ENCODE assay signal across 9 cellular contexts in genomic region chr4:39464886-39465501, GRCh38. TPM values are rescaled to one million over a fixed set of nuclear protein-coding genes. Genes with fewer than 3 reads are reported as not detected.
DNase-seq lines count a peak whose midpoint lies in the region; ATAC-seq, FAIRE-seq and TF ChIP-seq lines count a peak whose summit lies in the region.
"Had no signal": no experiment of that assay in that cellular context is flagged by ENCODE, and none has a peak within 500 bp of the region (broad histone marks: within the 10 kb centered on the region; RNA-seq: fewer than 3 reads in every experiment).

No MANE protein-coding gene starts in this region.

- intact Hi-C loops in HepG2 (cut with micrococcal nuclease; ENCODE audit: unreplicated experiment): loop anchor here (5.0 to 10.0 kb wide), 4 partner anchors 57 to 592 kb away; partner anchors contain the start of genes N4BP2 and SMIM14

- TF ChIP-seq EP300 in HepG2 (IDR thresholded peaks at IDR 0.05; ENCODE audit: low read depth in 2 of 2, low read length in 2 of 2): no peak
- TF ChIP-seq EP300 in HepG2 (CRISPR knock-in tag; IDR thresholded peaks at IDR 0.05; ENCODE audit: borderline replicate concordance): no peak

- H3K9me3 Mint-ChIP-seq in activated naive CD8-positive, alpha-beta T cell treated with anti-CD3 and anti-CD28 coated beads for 36 hours: no peaks in the 10 kb centered on the region

- H3K4me3 Mint-ChIP-seq in activated naive CD8-positive, alpha-beta T cell treated with anti-CD3 and anti-CD28 coated beads for 36 hours: no peak overlapping the region

- peak overlapping the region; percentile 74 for H3K27ac ChIP-seq in HepG2 (ENCODE audit: extremely low read length, insufficient read depth, low read length)

- H3K27me3 Mint-ChIP-seq in activated naive CD8-positive, alpha-beta T cell treated with anti-CD3 and anti-CD28 coated beads for 36 hours: no peaks in the 10 kb centered on the region

- TF ChIP-seq POLR2A in HepG2 (IDR thresholded peaks at IDR 0.05; ENCODE audit: insufficient read depth in 1 of 2, low read depth in 2 of 2, low read length in 2 of 2): no peak

- no peak overlapping the region for H3K4me2 ChIP-seq in HepG2 (ENCODE audit: low read depth, low read length)

- in situ Hi-C loops in HepG2 (cut with HindIII; ENCODE audit: extremely low pct_ligation_motif_present, low pct_unique_long_range_greater_than_20kb): loop anchor here (5.0 kb wide), 1 partner anchor 512 kb away; the partner anchor contains the start of gene PDS5A

- BruUV-seq in HepG2 (replicated peaks; lab: Mats Ljungman, UMichigan): no TSS peak

- no peak overlapping the region for H3K4me3 ChIP-seq in HepG2 (replicated peaks in 1 of 3; ENCODE audit: insufficient read depth in 1 of 3, low read depth in 2 of 3, low read length in 3 of 3)

- no peak for TF ChIP-seq RAD21 in HepG2 (CRISPR knock-in tag; IDR thresholded peaks at IDR 0.05)

- CTCF ChIA-PET in HepG2 (lab: Yijun Ruan, JAX; ENCODE audit: low intra/inter-chr PET ratio, low total read pairs): interaction anchor here (0.6 kb wide), 1 partner anchor 558 kb away, joined by 3 read pairs; no protein-coding TSS in a partner anchor

- H3K4me1 Mint-ChIP-seq in activated naive CD8-positive, alpha-beta T cell treated with anti-CD3 and anti-CD28 coated beads for 36 hours: peaks cover 23% of the 10 kb centered on the region

- no peaks in the 10 kb centered on the region for H4K20me1 ChIP-seq in HepG2 (ENCODE audit: insufficient read depth, low read length)

- POLR2A ChIA-PET in HepG2 (lab: Yijun Ruan, JAX): interaction anchor here (1.2 to 2.4 kb wide), 2 partner anchors 62 to 98 kb away, joined by 3 to 11 read pairs; partner anchors contain the start of gene UGDH

- H3K27me3 ChIP-seq in HepG2 (ENCODE audit: control insufficient read depth in 1 of 2, insufficient read depth in 2 of 2, low read length in 2 of 2): no peaks in the 10 kb centered on the region; a peak in 1 of 5 replicates

- no peak overlapping the region for H3K9ac ChIP-seq in HepG2 (ENCODE audit: insufficient read depth, low read depth, low read length)

- peak; percentile 85 for DNase-seq in DMS53 (lab: John Stamatoyannopoulos, UW)
- peak; percentile 91 for DNase-seq in LHCN-M2 (ENCODE audit: low read depth)
- no peak for DNase-seq in activated naive CD8-positive, alpha-beta T cell treated with anti-CD3 and anti-CD28 coated beads for 36 hours
- no peak for DNase-seq in HepG2 (ENCODE audit: low spot score)
- DNase-seq in T1000 (lab: John Stamatoyannopoulos, UW): no peak
- no peak for DNase-seq in stimulated activated CD4-positive, alpha-beta T cell treated with anti-CD3 and anti-CD28 coated beads, Interleukin-15, amount 100 ng/mL, for 24 hours
- DNase-seq: MM.1S had no signal

- peaks cover 7 to 12% of the 10 kb centered on the region in 2 experiments; a peak in 4 of 5 replicates for H3K36me3 ChIP-seq in HepG2 (replicated peaks in 1 of 2; ENCODE audit: control insufficient read depth in 1 of 2, insufficient read depth in 2 of 2, low read length in 2 of 2)

- 86% methylated on average over 2 of the region's 2 CpGs for WGBS in HepG2 (ENCODE audit: low lambda C conversion rate)

- H3K9me3 ChIP-seq in HepG2 (ENCODE audit: low read length): no peaks in the 10 kb centered on the region

- H3K4me1 ChIP-seq in HepG2 (ENCODE audit: insufficient read depth, low read length): peaks cover 62% of the 10 kb centered on the region

- peaks cover 13% of the 10 kb centered on the region for H3K79me2 ChIP-seq in HepG2 (ENCODE audit: insufficient read depth, low read length)

- no peak overlapping the region for H2AFZ ChIP-seq in HepG2 (ENCODE audit: low read length)

- peak overlapping the region; percentile 19 for H3K27ac Mint-ChIP-seq in activated naive CD8-positive, alpha-beta T cell treated with anti-CD3 and anti-CD28 coated beads for 36 hours

- ATAC-seq in HepG2 (peak; percentile 21; the same call in 1 of the 3 replicates), GM19463 (IDR thresholded peaks at IDR 0.05; ENCODE audit: unreplicated experiment) (no peak), HG02981 (IDR thresholded peaks at IDR 0.05; ENCODE audit: unreplicated experiment) (no peak)

- peaks cover 34% of the 10 kb centered on the region for H3K36me3 Mint-ChIP-seq in activated naive CD8-positive, alpha-beta T cell treated with anti-CD3 and anti-CD28 coated beads for 36 hours

- 0 out of 2 replicates have a peak, but pooled peaks have one; percentile 10 for TF ChIP-seq CTCF in HepG2 (CRISPR knock-in tag; IDR thresholded peaks at IDR 0.05)

- no peak for FAIRE-seq in HepG2 (lab: Jason Lieb, UNC)

RNA-seq across cellular contexts. Expression of gene LIAS, which starts 6.1 kb away (rescaled TPM):
- 10.9 and 15.0 TPM in 2 replicates for total RNA-seq in LHCN-M2 (2014; rRNA removed)
- polyA plus RNA-seq in LHCN-M2 (2012): 4.6 TPM
- 10 to 100 TPM; 44.1 to 46.3 TPM for total RNA-seq in activated naive CD8-positive, alpha-beta T cell treated with anti-CD3 and anti-CD28 coated beads for 36 hours
- 16.6 and 18.3 TPM in 2 replicates for total RNA-seq in HepG2 (2016; rRNA removed; fragmentation: Illumina TruSeq; extraction: Trizol)
- 5.2 and 5.6 TPM in 2 replicates for total RNA-seq in HepG2 (2016; cell fraction: cytosol; rRNA removed; fragmentation: Illumina TruSeq; extraction: Trizol; ENCODE audit: low read depth)
- 15.0 and 16.2 TPM in 2 replicates for total RNA-seq in HepG2 (2016; cell fraction: insoluble cytoplasmic fraction; rRNA removed; fragmentation: Illumina TruSeq; extraction: Trizol)
- 8.9 and 9.9 TPM in 2 replicates for total RNA-seq in HepG2 (2016; cell fraction: membrane; rRNA removed; fragmentation: Illumina TruSeq; extraction: Trizol)
- total RNA-seq in HepG2 (2016; cell fraction: nucleus; rRNA removed; fragmentation: Illumina TruSeq; extraction: Trizol): 14.3 and 14.8 TPM in 2 replicates
- 11.4 and 16.0 TPM in 2 replicates for polyA plus RNA-seq in HepG2 (2011; rRNA removed)
- 7.9 and 8.2 TPM in 2 replicates for polyA plus RNA-seq in HepG2 (2011; cell fraction: cytosol; rRNA removed)
- polyA plus RNA-seq in HepG2 (2011; cell fraction: nucleus; rRNA removed): 5.6 and 9.5 TPM in 2 replicates
- polyA plus RNA-seq in HepG2 (2012): 12.1 and 15.8 TPM in 2 replicates
- polyA plus RNA-seq in HepG2 (2016; cell fraction: cytosol; fragmentation: Illumina TruSeq; extraction: Trizol; ENCODE audit: low read depth): 4.1 and 4.2 TPM in 2 replicates
- 19.8 and 20.7 TPM in 2 replicates for polyA plus RNA-seq in HepG2 (2016; cell fraction: insoluble cytoplasmic fraction; fragmentation: Illumina TruSeq; extraction: Trizol; ENCODE audit: low read depth)
- polyA plus RNA-seq in HepG2 (2016; cell fraction: membrane; fragmentation: Illumina TruSeq; extraction: Trizol; ENCODE audit: low read depth): 7.1 and 7.2 TPM in 2 replicates
- 29.7 and 30.7 TPM in 2 replicates for polyA plus RNA-seq in HepG2 (2016; cell fraction: nucleus; fragmentation: Illumina TruSeq; extraction: Trizol; ENCODE audit: insufficient read depth, low read depth)
- polyA minus RNA-seq in HepG2 (2011; rRNA and poly(A)+ RNA removed; ENCODE audit: low replicate concordance): 1.7 and 4.9 TPM in 2 replicates
- polyA minus RNA-seq in HepG2 (2011; cell fraction: cytosol; rRNA and poly(A)+ RNA removed): 4.3 and 5.0 TPM in 2 replicates
- polyA minus RNA-seq in HepG2 (2011; cell fraction: nucleus; rRNA and poly(A)+ RNA removed): 13.9 and 19.6 TPM in 2 replicates

RNA-seq across cellular contexts. Expression of gene RPL9, which starts 6.3 kb away (rescaled TPM):
- total RNA-seq in LHCN-M2 (2014; rRNA removed) (2,563 and 3,780 TPM in 2 replicates), HepG2 (2016; rRNA removed; fragmentation: Illumina TruSeq; extraction: Trizol) (2,148 and 2,808 TPM in 2 replicates)
- 1,483 TPM for polyA plus RNA-seq in LHCN-M2 (2012)
- total RNA-seq in activated naive CD8-positive, alpha-beta T cell treated with anti-CD3 and anti-CD28 coated beads for 36 hours: 1,000 to 10,000 TPM; 1,739 to 1,814 TPM
- 2,980 and 3,556 TPM in 2 replicates for total RNA-seq in HepG2 (2016; cell fraction: cytosol; rRNA removed; fragmentation: Illumina TruSeq; extraction: Trizol; ENCODE audit: low read depth)
- 2,243 and 2,719 TPM in 2 replicates for total RNA-seq in HepG2 (2016; cell fraction: insoluble cytoplasmic fraction; rRNA removed; fragmentation: Illumina TruSeq; extraction: Trizol)
- 4,819 and 5,825 TPM in 2 replicates for total RNA-seq in HepG2 (2016; cell fraction: membrane; rRNA removed; fragmentation: Illumina TruSeq; extraction: Trizol)
- total RNA-seq in HepG2 (2016; cell fraction: nucleus; rRNA removed; fragmentation: Illumina TruSeq; extraction: Trizol): 939 and 947 TPM in 2 replicates
- polyA plus RNA-seq in HepG2 (2011; rRNA removed): 849 and 993 TPM in 2 replicates
- 1,096 and 1,918 TPM in 2 replicates for polyA plus RNA-seq in HepG2 (2011; cell fraction: cytosol; rRNA removed)
- 226 and 300 TPM in 2 replicates for polyA plus RNA-seq in HepG2 (2011; cell fraction: nucleus; rRNA removed)
- 2,363 and 2,846 TPM in 2 replicates for polyA plus RNA-seq in HepG2 (2012)
- polyA plus RNA-seq in HepG2 (2016; cell fraction: cytosol; fragmentation: Illumina TruSeq; extraction: Trizol; ENCODE audit: low read depth): 1,711 and 1,965 TPM in 2 replicates
- polyA plus RNA-seq in HepG2 (2016; cell fraction: insoluble cytoplasmic fraction; fragmentation: Illumina TruSeq; extraction: Trizol; ENCODE audit: low read depth): 1,418 and 1,522 TPM in 2 replicates
- polyA plus RNA-seq in HepG2 (2016; cell fraction: membrane; fragmentation: Illumina TruSeq; extraction: Trizol; ENCODE audit: low read depth): 2,738 and 2,765 TPM in 2 replicates
- polyA plus RNA-seq in HepG2 (2016; cell fraction: nucleus; fragmentation: Illumina TruSeq; extraction: Trizol; ENCODE audit: insufficient read depth, low read depth): 819 and 843 TPM in 2 replicates
- polyA minus RNA-seq in HepG2 (2011; rRNA and poly(A)+ RNA removed; ENCODE audit: low replicate concordance): 55.2 and 89.0 TPM in 2 replicates
- 458 and 550 TPM in 2 replicates for polyA minus RNA-seq in HepG2 (2011; cell fraction: cytosol; rRNA and poly(A)+ RNA removed)
- polyA minus RNA-seq in HepG2 (2011; cell fraction: nucleus; rRNA and poly(A)+ RNA removed): 350 and 404 TPM in 2 replicates

RNA-seq across cellular contexts. Expression of gene KLB, which starts 58.3 kb away (rescaled TPM):
- total RNA-seq in LHCN-M2 (2014; rRNA removed) (not detected in 2 replicates), HepG2 (2016; rRNA removed; fragmentation: Illumina TruSeq; extraction: Trizol) (41.9 and 82.0 TPM in 2 replicates)
- polyA plus RNA-seq in LHCN-M2 (2012): 0.02 TPM
- not detected for total RNA-seq in activated naive CD8-positive, alpha-beta T cell treated with anti-CD3 and anti-CD28 coated beads for 36 hours
- 4.8 and 6.1 TPM in 2 replicates for total RNA-seq in HepG2 (2016; cell fraction: cytosol; rRNA removed; fragmentation: Illumina TruSeq; extraction: Trizol; ENCODE audit: low read depth)
- total RNA-seq in HepG2 (2016; cell fraction: insoluble cytoplasmic fraction; rRNA removed; fragmentation: Illumina TruSeq; extraction: Trizol): 38.0 and 82.0 TPM in 2 replicates
- total RNA-seq in HepG2 (2016; cell fraction: membrane; rRNA removed; fragmentation: Illumina TruSeq; extraction: Trizol): 12.2 and 15.5 TPM in 2 replicates
- 91.7 and 106 TPM in 2 replicates for total RNA-seq in HepG2 (2016; cell fraction: nucleus; rRNA removed; fragmentation: Illumina TruSeq; extraction: Trizol)
- polyA plus RNA-seq in HepG2 (2011; rRNA removed): 22.6 and 25.3 TPM in 2 replicates
- 14.6 and 18.2 TPM in 2 replicates for polyA plus RNA-seq in HepG2 (2011; cell fraction: cytosol; rRNA removed)
- 12.6 and 12.7 TPM in 2 replicates for polyA plus RNA-seq in HepG2 (2011; cell fraction: nucleus; rRNA removed)
- 28.3 and 43.2 TPM in 2 replicates for polyA plus RNA-seq in HepG2 (2012)
- 2.7 and 3.0 TPM in 2 replicates for polyA plus RNA-seq in HepG2 (2016; cell fraction: cytosol; fragmentation: Illumina TruSeq; extraction: Trizol; ENCODE audit: low read depth)
- 26.6 and 27.9 TPM in 2 replicates for polyA plus RNA-seq in HepG2 (2016; cell fraction: insoluble cytoplasmic fraction; fragmentation: Illumina TruSeq; extraction: Trizol; ENCODE audit: low read depth)
- 5.6 and 7.1 TPM in 2 replicates for polyA plus RNA-seq in HepG2 (2016; cell fraction: membrane; fragmentation: Illumina TruSeq; extraction: Trizol; ENCODE audit: low read depth)
- polyA plus RNA-seq in HepG2 (2016; cell fraction: nucleus; fragmentation: Illumina TruSeq; extraction: Trizol; ENCODE audit: insufficient read depth, low read depth): 95.1 and 96.3 TPM in 2 replicates
- polyA minus RNA-seq in HepG2 (2011; rRNA and poly(A)+ RNA removed; ENCODE audit: low replicate concordance): 0.02 and 40.4 TPM in 2 replicates
- 25.4 and 30.9 TPM in 2 replicates for polyA minus RNA-seq in HepG2 (2011; cell fraction: cytosol; rRNA and poly(A)+ RNA removed)
- 19.8 and 25.6 TPM in 2 replicates for polyA minus RNA-seq in HepG2 (2011; cell fraction: nucleus; rRNA and poly(A)+ RNA removed)

Comparison
In these comparisons a context has a peak if more than half of its experiments do, and no peak if none do; other contexts are left out.
1. DNase-seq: peak in DMS53 (single experiment) and LHCN-M2 (single experiment); none in activated naive CD8-positive, alpha-beta T cell treated with anti-CD3 and anti-CD28 coated beads for 36 hours (single experiment), HepG2 (single experiment), T1000 (single experiment) and stimulated activated CD4-positive, alpha-beta T cell treated with anti-CD3 and anti-CD28 coated beads, Interleukin-15, amount 100 ng/mL, for 24 hours (single experiment).